Comparison of ENCODE assay signal across 1 cellular context in genomic region chr1:202781180-202781579, GRCh38.
TF ChIP-seq lines count a peak whose summit lies in the region.

No MANE protein-coding gene starts in this region.

TF ChIP-seq in HEK293, 187 proteins besides CTCF, POLR2A, EP300 and RAD21 (continued from another document):
- TF ChIP-seq ZNF501 (tag by site-specific recombination; IDR thresholded peaks at IDR 0.05): no peak
- no peak for TF ChIP-seq ZNF10 (tag by site-specific recombination; IDR thresholded peaks at IDR 0.05)
- 0 out of 2 replicates have a peak, but pooled peaks have one; percentile 14 for TF ChIP-seq FEZF1 (tag by site-specific recombination; IDR thresholded peaks at IDR 0.05)
